ENCODE assay signal across 1 cellular context in genomic region chr3:127445581-127446368, GRCh38.
TF ChIP-seq lines count a peak whose summit lies in the region.

No MANE protein-coding gene starts in this region.

TF ChIP-seq in HepG2, 621 proteins besides CTCF, POLR2A, EP300 and RAD21 (continued from another document):
- TF ChIP-seq ZBTB25 (CRISPR knock-in tag; IDR thresholded peaks at IDR 0.05), result no peak
- no peak for TF ChIP-seq ZNF350 (CRISPR knock-in tag; IDR thresholded peaks at IDR 0.05; ENCODE audit: borderline replicate concordance, low read depth)
- TF ChIP-seq, protein P1, sequence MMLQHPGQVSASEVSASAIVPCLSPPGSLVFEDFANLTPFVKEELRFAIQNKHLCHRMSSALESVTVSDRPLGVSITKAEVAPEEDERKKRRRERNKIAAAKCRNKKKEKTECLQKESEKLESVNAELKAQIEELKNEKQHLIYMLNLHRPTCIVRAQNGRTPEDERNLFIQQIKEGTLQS (CRISPR knock-in tag; IDR thresholded peaks at IDR 0.05), result no peak
- no peak for TF ChIP-seq ARID3A (IDR thresholded peaks at IDR 0.05; ENCODE audit: low read depth, low read length)
- no peak for TF ChIP-seq RFX5 (IDR thresholded peaks at IDR 0.05; ENCODE audit: low read depth, low read length)
- no peak for TF ChIP-seq ISL2 (CRISPR knock-in tag; IDR thresholded peaks at IDR 0.05)
